Comparison of ENCODE assay signal across 8 cellular contexts in genomic region chr20:23363257-23363649, GRCh38. TPM values are rescaled to one million over a fixed set of nuclear protein-coding genes. Genes with fewer than 3 reads are reported as not detected.
DNase-seq lines count a peak whose midpoint lies in the region; ATAC-seq, FAIRE-seq and TF ChIP-seq lines count a peak whose summit lies in the region.

No MANE protein-coding gene starts in this region.

- no peaks in the 10 kb centered on the region for H3K9me3 ChIP-seq in adrenal gland (replicated peaks in 1 of 3)
- H3K9me3 ChIP-seq in keratinocyte (ENCODE audit: control insufficient read depth, low read depth, low read length) = no peaks in the 10 kb centered on the region
- no peaks in the 10 kb centered on the region for H3K9me3 ChIP-seq in tibial artery

- CTCF ChIA-PET in activated CD4-positive, alpha-beta T cell treated with anti-CD3 and anti-CD28 coated beads, Interleukin-2, amount 10 ng/mL, durations not matched to agents 7 days and 5 days (lab: Charles Lee) = interaction anchor here (0.7 kb wide), 1 partner anchor 23 kb away, joined by 5 read pairs; no protein-coding TSS in a partner anchor

- FAIRE-seq in keratinocyte (lab: Jason Lieb, UNC) = no peak

- peaks cover 69% of the 10 kb centered on the region for H3K4me1 Mint-ChIP-seq in activated CD4-positive, alpha-beta T cell treated with anti-CD3 and anti-CD28 coated beads, Interleukin-2, amount 10 ng/mL, durations not matched to agents 7 days and 5 days

- H3K27me3 ChIP-seq in adrenal gland (no peaks in the 10 kb centered on the region), keratinocyte (ENCODE audit: control insufficient read depth, extremely low read depth, insufficient read depth, low read length) (no peaks in the 10 kb centered on the region), tibial artery (no peaks in the 10 kb centered on the region)

- ATAC-seq in GM21619 (IDR thresholded peaks at IDR 0.05; ENCODE audit: unreplicated experiment) = no peak

- H2AFZ ChIP-seq in keratinocyte (ENCODE audit: control insufficient read depth, low read length) = no peak overlapping the region

- H3K4me2 ChIP-seq in keratinocyte (ENCODE audit: control insufficient read depth, extremely low read depth, insufficient read depth, low read depth, low read length) = peak overlapping the region; percentile 92

- intact Hi-C loops in adrenal gland (cut with DNase I) (loop anchor here (5.0 to 10.0 kb wide), 2 partner anchors 54 to 62 kb away; partner anchors contain the start of gene NAPB (in 1 of the 2)), tibial artery (cut with DNase I; ENCODE audit: low total_unique reads) (no loop called here)

- H4K20me1 ChIP-seq in keratinocyte (ENCODE audit: control insufficient read depth, extremely low read depth, insufficient read depth, low read length) = peaks cover 8% of the 10 kb centered on the region

- H3K4me1 ChIP-seq in adrenal gland (replicated peaks in 1 of 2) (peaks cover 25 to 64% of the 10 kb centered on the region in 2 donors), keratinocyte (ENCODE audit: control insufficient read depth, extremely low read depth, insufficient read depth, low read length) (peaks cover 39% of the 10 kb centered on the region), tibial artery (peaks cover 0 to 51% (median 32%) of the 10 kb centered on the region in 4 donors)

- dilution Hi-C loops in keratinocyte (cut with MboI; ENCODE audit: extremely low pct_ligation_motif_present, low sequenced_read_pairs) = no loop called here

- no peaks in the 10 kb centered on the region for H3K9me1 ChIP-seq in keratinocyte (ENCODE audit: control insufficient read depth, extremely low read depth, insufficient read depth, low read length)

- POLR2A ChIA-PET in activated CD4-positive, alpha-beta T cell treated with anti-CD3 and anti-CD28 coated beads, Interleukin-2, amount 10 ng/mL, durations not matched to agents 7 days and 5 days (lab: Charles Lee) = no interaction called here

- peak overlapping the region; percentile 97 for H3K27ac Mint-ChIP-seq in activated CD4-positive, alpha-beta T cell treated with anti-CD3 and anti-CD28 coated beads, Interleukin-2, amount 10 ng/mL, durations not matched to agents 7 days and 5 days

- peak overlapping the region; percentile 94 for H3K4me3 Mint-ChIP-seq in activated CD4-positive, alpha-beta T cell treated with anti-CD3 and anti-CD28 coated beads, Interleukin-2, amount 10 ng/mL, durations not matched to agents 7 days and 5 days

- 38 to 53% (median 46%) methylated on average over 4 of the region's 4 CpGs for WGBS in adrenal gland, 4 donors

- H3K27me3 Mint-ChIP-seq in activated CD4-positive, alpha-beta T cell treated with anti-CD3 and anti-CD28 coated beads, Interleukin-2, amount 10 ng/mL, durations not matched to agents 7 days and 5 days = no peaks in the 10 kb centered on the region

- TF ChIP-seq CTCF in adrenal gland (IDR thresholded peaks at IDR 0.05) = no peak
- no peak for TF ChIP-seq CTCF in keratinocyte (optimal IDR thresholded peaks at IDR 0.05 in 1 of 3, IDR thresholded peaks at IDR 0.05 in 1 of 3, conservative IDR thresholded peaks at IDR 0.05 in 1 of 3; ENCODE audit: extremely low read depth in 1 of 3, insufficient read depth in 2 of 3, low read length in 3 of 3)
- TF ChIP-seq CTCF in tibial artery (IDR thresholded peaks at IDR 0.05) = no peak

- H3K9me3 Mint-ChIP-seq in activated CD4-positive, alpha-beta T cell treated with anti-CD3 and anti-CD28 coated beads, Interleukin-2, amount 10 ng/mL, durations not matched to agents 7 days and 5 days = no peaks in the 10 kb centered on the region

- TF ChIP-seq POLR2A in adrenal gland (IDR thresholded peaks at IDR 0.05) = peak in 1 of 2 donors; percentile 16

- no peak for DNase-seq in activated CD4-positive, alpha-beta T cell treated with anti-CD3 and anti-CD28 coated beads, Interleukin-2, amount 10 ng/mL, durations not matched to agents 7 days and 5 days
- DNase-seq in activated CD4-positive, alpha-beta T cell treated with anti-CD3 and anti-CD28 coated beads, Interleukin-2, amount 50 U/mL, for 1 hour = no peak
- DNase-seq in adrenal gland = peak; percentile 54 to 79 (median 66)
- DNase-seq in keratinocyte (ENCODE audit: low read depth, low spot score) = no peak
- no peak for DNase-seq in tibial artery
- no peak for DNase-seq in GM19238 (ENCODE audit: insufficient read length, low spot score)
- DNase-seq in OCI-M2 (lab: John Stamatoyannopoulos, UW; ENCODE audit: unreplicated experiment) = no peak

- peaks cover 50% of the 10 kb centered on the region for H3K79me2 ChIP-seq in keratinocyte (ENCODE audit: control insufficient read depth, insufficient read depth, low read length)

- peak overlapping the region; percentile 81 for H3K9ac ChIP-seq in keratinocyte (ENCODE audit: control insufficient read depth, extremely low read depth, insufficient read depth, low read length)

- H3K4me3 ChIP-seq in adrenal gland (peak overlapping the region in 2 of 4 donors; percentile 50 to 67), keratinocyte (ENCODE audit: control insufficient read depth in 2 of 3, extremely low read depth in 1 of 3, insufficient read depth in 2 of 3, low read depth in 1 of 3, low read length in 3 of 3) (peak overlapping the region; percentile 82 to 87 (median 86)), tibial artery (peak overlapping the region; percentile 67 to 77)

- peaks cover 33% of the 10 kb centered on the region for H3K36me3 Mint-ChIP-seq in activated CD4-positive, alpha-beta T cell treated with anti-CD3 and anti-CD28 coated beads, Interleukin-2, amount 10 ng/mL, durations not matched to agents 7 days and 5 days (ENCODE audit: low read depth)

- H3K36me3 ChIP-seq in adrenal gland (replicated peaks in 1 of 2) (peaks cover 0 to 15% of the 10 kb centered on the region in 2 donors), keratinocyte (ENCODE audit: control insufficient read depth in 2 of 2, extremely low read depth in 1 of 2, insufficient read depth in 2 of 2, low read length in 2 of 2) (peaks cover 5 to 21% of the 10 kb centered on the region in 2 experiments), tibial artery (peaks cover 10 to 14% (median 14%) of the 10 kb centered on the region in 3 donors)

- H3K27ac ChIP-seq in adrenal gland (peak overlapping the region; percentile 82 to 100 (median 100)), keratinocyte (ENCODE audit: control insufficient read depth, insufficient read depth, low read length) (no peak overlapping the region), tibial artery (peak overlapping the region; percentile 95 to 99)

RNA-seq across cellular contexts. Expression of gene GZF1, which starts 1.3 kb away (rescaled TPM):
- 10 to 100 TPM; 12.3 to 15.5 TPM for total RNA-seq in activated CD4-positive, alpha-beta T cell treated with anti-CD3 and anti-CD28 coated beads, Interleukin-2, amount 10 ng/mL, durations not matched to agents 7 days and 5 days
- total RNA-seq in adrenal gland = 10 to 100 TPM; 11.1 to 31.7 (median 21.1) TPM
- polyA plus RNA-seq in adrenal gland (10 to 100 TPM in 1 of 3 donors, 1 to 10 TPM in 2; 8.0 to 19.5 (median 8.2) TPM), keratinocyte (9.8 to 12.4 TPM (median 11.7 TPM) in 3 replicates)
- polyA plus RNA-seq in keratinocyte (2011; ENCODE audit: low read depth) = 8.0 TPM
- polyA plus RNA-seq in keratinocyte (2011; cell fraction: cytosol; rRNA removed) = 11.5 and 13.0 TPM in 2 replicates
- polyA plus RNA-seq in keratinocyte (2011; cell fraction: nucleus; rRNA removed) = 19.2 and 21.6 TPM in 2 replicates
- 8.0 and 9.3 TPM in 2 replicates for polyA plus RNA-seq in keratinocyte (2012; ENCODE audit: low replicate concordance)
- polyA minus RNA-seq in keratinocyte = 12.6 to 42.5 TPM (median 27.9 TPM) in 3 replicates
- polyA minus RNA-seq in keratinocyte (2011; cell fraction: cytosol; rRNA and poly(A)+ RNA removed) = 21.5 TPM
- polyA minus RNA-seq in keratinocyte (2011; cell fraction: nucleus; rRNA and poly(A)+ RNA removed) = 12.1 and 22.9 TPM in 2 replicates

RNA-seq across cellular contexts. Expression of gene NXT1, which starts 12.7 kb away (rescaled TPM):
- total RNA-seq in activated CD4-positive, alpha-beta T cell treated with anti-CD3 and anti-CD28 coated beads, Interleukin-2, amount 10 ng/mL, durations not matched to agents 7 days and 5 days = 10 to 100 TPM; 28.1 to 28.2 TPM
- 10 to 100 TPM; 11.1 to 43.8 (median 20.3) TPM for total RNA-seq in adrenal gland
- polyA plus RNA-seq in adrenal gland (10 to 100 TPM in 2 of 3 donors, 1 to 10 TPM in 1; 9.2 to 17.0 (median 15.5) TPM), keratinocyte (22.1 to 30.6 TPM (median 25.8 TPM) in 3 replicates)
- 4.1 TPM for polyA plus RNA-seq in keratinocyte (2011; ENCODE audit: low read depth)
- polyA plus RNA-seq in keratinocyte (2011; cell fraction: cytosol; rRNA removed) = 23.1 and 24.4 TPM in 2 replicates
- polyA plus RNA-seq in keratinocyte (2011; cell fraction: nucleus; rRNA removed) = 10.9 and 11.7 TPM in 2 replicates
- polyA plus RNA-seq in keratinocyte (2012; ENCODE audit: low replicate concordance) = 23.3 and 23.5 TPM in 2 replicates
- 12.6 to 13.8 TPM (median 13.7 TPM) in 3 replicates for polyA minus RNA-seq in keratinocyte
- polyA minus RNA-seq in keratinocyte (2011; cell fraction: cytosol; rRNA and poly(A)+ RNA removed) = 15.7 TPM
- 2.8 and 2.9 TPM in 2 replicates for polyA minus RNA-seq in keratinocyte (2011; cell fraction: nucleus; rRNA and poly(A)+ RNA removed)

RNA-seq across cellular contexts. Expression of gene NAPB, which starts 58.0 kb away (rescaled TPM):
- total RNA-seq in activated CD4-positive, alpha-beta T cell treated with anti-CD3 and anti-CD28 coated beads, Interleukin-2, amount 10 ng/mL, durations not matched to agents 7 days and 5 days = 10 to 100 TPM; 14.9 to 15.4 TPM
- 10 to 100 TPM; 13.8 to 24.8 (median 20.2) TPM for total RNA-seq in adrenal gland
- polyA plus RNA-seq in adrenal gland = 10 to 100 TPM; 11.8 to 26.8 (median 17.0) TPM
- 3.7 to 11.6 TPM (median 9.5 TPM) in 3 replicates for polyA plus RNA-seq in keratinocyte
- 3.4 TPM for polyA plus RNA-seq in keratinocyte (2011; ENCODE audit: low read depth)
- polyA plus RNA-seq in keratinocyte (2011; cell fraction: cytosol; rRNA removed) = 2.6 and 4.6 TPM in 2 replicates
- polyA plus RNA-seq in keratinocyte (2011; cell fraction: nucleus; rRNA removed) = 15.4 and 21.1 TPM in 2 replicates
- 2.7 and 5.5 TPM in 2 replicates for polyA plus RNA-seq in keratinocyte (2012; ENCODE audit: low replicate concordance)
- 0.79 to 8.0 TPM (median 5.6 TPM) in 3 replicates for polyA minus RNA-seq in keratinocyte
- polyA minus RNA-seq in keratinocyte (2011; cell fraction: cytosol; rRNA and poly(A)+ RNA removed) = 1.9 TPM
- 6.6 and 14.2 TPM in 2 replicates for polyA minus RNA-seq in keratinocyte (2011; cell fraction: nucleus; rRNA and poly(A)+ RNA removed)

Comparison
In these comparisons a context has a peak if more than half of its experiments do, and no peak if none do; other contexts are left out.
1. DNase-seq: peak in adrenal gland (7 of 7); none in activated CD4-positive, alpha-beta T cell treated with anti-CD3 and anti-CD28 coated beads, Interleukin-2, amount 10 ng/mL, durations not matched to agents 7 days and 5 days (single experiment), activated CD4-positive, alpha-beta T cell treated with anti-CD3 and anti-CD28 coated beads, Interleukin-2, amount 50 U/mL, for 1 hour (single experiment), keratinocyte (single experiment), tibial artery (0 of 2), GM19238 (single experiment) and OCI-M2 (single experiment).